Comparison of ENCODE assay signal across 1 cellular context in genomic region chr1:45507893-45508292, GRCh38.
TF ChIP-seq lines count a peak whose summit lies in the region.

No MANE protein-coding gene starts in this region.

TF ChIP-seq in GM23338, 12 proteins besides CTCF, POLR2A, EP300 and RAD21:
- no peak for TF ChIP-seq STAT1 (IDR thresholded peaks at IDR 0.05; ENCODE audit: unreplicated experiment)
- no peak for TF ChIP-seq ETS1 (IDR thresholded peaks at IDR 0.05)
- TF ChIP-seq REST (IDR thresholded peaks at IDR 0.05; ENCODE audit: unreplicated experiment): no peak
- no peak for TF ChIP-seq ZNF331 (CRISPR knock-in tag; IDR thresholded peaks at IDR 0.05; ENCODE audit: low read depth)
- TF ChIP-seq EZH2 (IDR thresholded peaks at IDR 0.05; ENCODE audit: low read depth, unreplicated experiment): no peak
- TF ChIP-seq JUNB (IDR thresholded peaks at IDR 0.05; ENCODE audit: unreplicated experiment): no peak
- TF ChIP-seq ZNF462 (CRISPR knock-in tag; IDR thresholded peaks at IDR 0.05): no peak
- no peak for TF ChIP-seq EZH2phosphoT487 (IDR thresholded peaks at IDR 0.05; ENCODE audit: unreplicated experiment)
- no peak for TF ChIP-seq ZNF114 (CRISPR knock-in tag; IDR thresholded peaks at IDR 0.05)
- TF ChIP-seq POLR2AphosphoS5 (IDR thresholded peaks at IDR 0.05; ENCODE audit: low read depth): no peak
- TF ChIP-seq CREB1 (CRISPR knock-in tag; IDR thresholded peaks at IDR 0.05; ENCODE audit: low read depth): no peak
- TF ChIP-seq NANOG (IDR thresholded peaks at IDR 0.05; ENCODE audit: borderline replicate concordance): no peak
